Comparison of ENCODE assay signal across 8 cellular contexts in genomic region chr19:2900296-2901252, GRCh38. TPM values are rescaled to one million over a fixed set of nuclear protein-coding genes. Genes with fewer than 3 reads are reported as not detected.
DNase-seq lines count a peak whose midpoint lies in the region; ATAC-seq and TF ChIP-seq lines count a peak whose summit lies in the region.

TSS of gene ZNF57 (plus strand) at chr19:2900928. CDS start at chr19:2901046, 118 bp downstream.

- DNase-seq in EL (peak; percentile 100), H4 (ENCODE audit: low spot score) (peak; percentile 99), SIG-M5 (lab: John Stamatoyannopoulos, UW) (peak; percentile 70), foreskin fibroblast (peak; percentile 99 to 100)
- peak; percentile 88 to 95 (median 93) for DNase-seq in activated naive CD4-positive, alpha-beta T cell (lab: John Stamatoyannopoulos, UW)
- peak; percentile 95 to 99 for DNase-seq in stimulated activated naive CD8-positive, alpha-beta T cell treated with anti-CD3 and anti-CD28 coated beads, Interleukin-15, amount 100 ng/mL, for 72 hours

- H3K27ac Mint-ChIP-seq in stimulated activated naive CD8-positive, alpha-beta T cell treated with anti-CD3 and anti-CD28 coated beads, Interleukin-15, amount 100 ng/mL, for 72 hours = peak within 1 kb of the TSS; percentile 97 to 98

- H2AFZ ChIP-seq in Loucy (ENCODE audit: low read length) (peak within 1 kb of the TSS; percentile 95), neural cell (ENCODE audit: low read depth, low read length) (peak within 1 kb of the TSS; percentile 93)

- peak within 1 kb of the TSS; percentile 81 for H3K4me2 ChIP-seq in Loucy (ENCODE audit: low read depth, low read length, poor library complexity, severe bottlenecking)
- peak within 1 kb of the TSS; percentile 28 for H3K4me2 ChIP-seq in neural cell (ENCODE audit: low read length)

- peak within 1 kb of the TSS; percentile 82 for H3K9ac ChIP-seq in Loucy (ENCODE audit: low read depth, low read length, poor library complexity, severe bottlenecking)
- H3K9ac ChIP-seq in neural cell (ENCODE audit: low read length) = peak within 1 kb of the TSS; percentile 66

- H3K9me2 ChIP-seq in Loucy (replicated peaks; ENCODE audit: low read depth, low read length) (no peaks in the 10 kb centered on the region), neural cell (ENCODE audit: insufficient read depth, low read length) (no peaks in the 10 kb centered on the region)

- H3K9me3 ChIP-seq in Loucy (ENCODE audit: insufficient read depth, low read depth, low read length) = no peaks in the 10 kb centered on the region
- no peaks in the 10 kb centered on the region for H3K9me3 ChIP-seq in neural cell (ENCODE audit: low read length)

- H4K20me1 ChIP-seq in Loucy (ENCODE audit: insufficient read depth, low read length, poor library complexity, severe bottlenecking) (no peaks in the 10 kb centered on the region), neural cell (ENCODE audit: insufficient read depth) (no peaks in the 10 kb centered on the region)

- peak within 1 kb of the TSS; percentile 89 for H3K4me3 ChIP-seq in Loucy (ENCODE audit: low read length, poor library complexity, severe bottlenecking)
- peak within 1 kb of the TSS; percentile 87 to 93 for H3K4me3 ChIP-seq in foreskin fibroblast (ENCODE audit: low read depth in 1 of 2, low read length in 2 of 2)
- H3K4me3 ChIP-seq in neural cell (ENCODE audit: low read length) = peak within 1 kb of the TSS; percentile 81

- no peaks in the 10 kb centered on the region for H3K27me3 ChIP-seq in Loucy (ENCODE audit: insufficient read depth, low read length, poor library complexity, severe bottlenecking)
- H3K27me3 ChIP-seq in neural cell (ENCODE audit: insufficient read depth, low read depth, low read length) = no peaks in the 10 kb centered on the region

- peak within 1 kb of the TSS; percentile 98 to 100 for H3K4me3 Mint-ChIP-seq in stimulated activated naive CD8-positive, alpha-beta T cell treated with anti-CD3 and anti-CD28 coated beads, Interleukin-15, amount 100 ng/mL, for 72 hours

- H3K36me3 ChIP-seq in Loucy (ENCODE audit: insufficient read depth, low read length) (no peaks in the 10 kb centered on the region), neural cell (ENCODE audit: insufficient read depth, low read length) (no peaks in the 10 kb centered on the region)

- peaks cover 9 to 20% of the 10 kb centered on the region in 2 donors for H3K9me3 Mint-ChIP-seq in stimulated activated naive CD8-positive, alpha-beta T cell treated with anti-CD3 and anti-CD28 coated beads, Interleukin-15, amount 100 ng/mL, for 72 hours

- H3K27ac ChIP-seq in neural cell (ENCODE audit: low read length) = peak within 1 kb of the TSS; percentile 24

- peak; percentile 99 for ATAC-seq in stimulated activated naive CD8-positive, alpha-beta T cell treated with anti-CD3 and anti-CD28 coated beads, Interleukin-15, amount 100 ng/mL, for 72 hours

- TF ChIP-seq CTCF in Loucy (conservative IDR thresholded peaks at IDR 0.05; ENCODE audit: low read length) = no peak
- TF ChIP-seq CTCF in foreskin fibroblast (IDR thresholded peaks at IDR 0.05; ENCODE audit: low read depth, low read length) = no peak
- TF ChIP-seq CTCF in neural cell (IDR thresholded peaks at IDR 0.05; ENCODE audit: poor library complexity, severe bottlenecking) = peak; percentile 19

- H3K79me2 ChIP-seq in Loucy (ENCODE audit: insufficient read depth, low read length) (peaks cover 24% of the 10 kb centered on the region; the same call in 1 of the 2 replicates), neural cell (replicated peaks; ENCODE audit: insufficient read depth, low read length) (no peaks in the 10 kb centered on the region)

- H3K4me1 ChIP-seq in Loucy (ENCODE audit: insufficient read depth, low read length, poor library complexity, severe bottlenecking) = peaks cover 15% of the 10 kb centered on the region

- TF ChIP-seq EP300 in neural cell (conservative IDR thresholded peaks at IDR 0.05; ENCODE audit: poor library complexity, severe bottlenecking) = no peak

- H3F3A ChIP-seq in Loucy (ENCODE audit: low read depth) (no peaks in the 10 kb centered on the region), neural cell (ENCODE audit: insufficient read depth, low read length, poor library complexity, severe bottlenecking) (no peaks in the 10 kb centered on the region)

- no peak for TF ChIP-seq RAD21 in neural cell (conservative IDR thresholded peaks at IDR 0.05)

- peaks cover 34% of the 10 kb centered on the region for H3K4me1 Mint-ChIP-seq in stimulated activated naive CD8-positive, alpha-beta T cell treated with anti-CD3 and anti-CD28 coated beads, Interleukin-15, amount 100 ng/mL, for 72 hours

- H3K27me3 Mint-ChIP-seq in stimulated activated naive CD8-positive, alpha-beta T cell treated with anti-CD3 and anti-CD28 coated beads, Interleukin-15, amount 100 ng/mL, for 72 hours = no peaks in the 10 kb centered on the region

TF ChIP-seq in neural cell, 6 proteins besides CTCF, POLR2A, EP300 and RAD21:
- TF ChIP-seq SMC3 (conservative IDR thresholded peaks at IDR 0.05; ENCODE audit: poor library complexity) (no peak), EZH2 (IDR thresholded peaks at IDR 0.05; ENCODE audit: borderline replicate concordance, insufficient read depth, low read length, poor library complexity, severe bottlenecking) (no peak), TAF1 (IDR thresholded peaks at IDR 0.05; ENCODE audit: low read depth) (no peak), REST (IDR thresholded peaks at IDR 0.05; ENCODE audit: borderline replicate concordance) (peak; percentile 16), POLR2AphosphoS5 (IDR thresholded peaks at IDR 0.05) (peak; percentile 47), MXI1 (conservative IDR thresholded peaks at IDR 0.05; ENCODE audit: poor library complexity, severe bottlenecking) (peak; percentile 76)

RNA-seq across cellular contexts. Expression of gene ZNF57, which starts in this region (rescaled TPM):
- 3.4 and 7.3 TPM in 2 replicates for total RNA-seq in H4 (2014; rRNA removed; shearing (Covaris generic))
- 3.0 and 5.8 TPM in 2 replicates for polyA plus RNA-seq in neural cell
- polyA minus RNA-seq in neural cell = 7.1 and 8.3 TPM in 2 replicates

Comparison
In these comparisons a context has a peak if more than half of its experiments do, and no peak if none do; other contexts are left out.
1. Peak in every context shown above with its lines: DNase-seq, ATAC-seq, H3K4me3 ChIP-seq and H3K27ac ChIP-seq.